Comparison of ENCODE assay signal across 27 cellular contexts in the genomic region with DNA sequence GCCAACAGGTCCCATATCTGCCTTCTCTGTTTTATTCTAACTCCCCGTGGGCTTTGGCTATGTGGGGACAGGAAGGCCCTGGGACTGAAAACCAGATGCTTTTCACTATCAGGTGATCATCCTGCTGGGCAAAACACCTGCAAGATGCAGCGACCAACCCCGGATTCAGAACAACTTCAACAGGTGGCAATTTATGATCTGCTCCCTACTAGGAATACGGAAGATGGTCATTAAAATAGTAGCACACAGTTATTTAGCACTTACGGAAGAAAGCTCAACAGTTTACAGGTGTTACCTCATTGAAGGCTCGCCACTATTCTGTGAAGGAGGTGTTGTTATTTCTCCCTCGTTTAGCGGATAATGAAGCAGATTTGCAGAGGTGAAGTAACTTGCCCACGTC. TPM values are rescaled to one million over a fixed set of nuclear protein-coding genes. Genes with fewer than 3 reads are reported as not detected.
A peak's percentile ranks its signal among the peaks of the same experiment; 100 is the strongest.
DNase-seq lines count a peak whose midpoint lies in the region; ATAC-seq and TF ChIP-seq lines count a peak whose summit lies in the region.
"Had no signal": no experiment of that assay in that cellular context is flagged by ENCODE, and none has a peak within 500 bp of the region (broad histone marks: within the 10 kb centered on the region; RNA-seq: fewer than 3 reads in every experiment).

No MANE protein-coding gene starts in this region.

- no peaks in the 10 kb centered on the region for H3K27me3 ChIP-seq in thoracic aorta (replicated peaks; ENCODE audit: insufficient read depth)
- H3K27me3 ChIP-seq: BLaER1 treated with 17β-estradiol and CSF1 and Interleukin-3, amounts not matched to agents 10 nM and 100 nM; SJCRH30 had no signal

- no peaks in the 10 kb centered on the region for H3K9me3 Mint-ChIP-seq in type B pancreatic cell
- no peaks in the 10 kb centered on the region for H3K9me3 Mint-ChIP-seq in activated naive CD8-positive, alpha-beta T cell treated with anti-CD3 and anti-CD28 coated beads for 36 hours
- H3K9me3 Mint-ChIP-seq: CD4-positive, alpha-beta T cell had no signal

- H3K36me3 Mint-ChIP-seq in type B pancreatic cell, result no peaks in the 10 kb centered on the region
- peaks cover 2% of the 10 kb centered on the region for H3K36me3 Mint-ChIP-seq in activated naive CD8-positive, alpha-beta T cell treated with anti-CD3 and anti-CD28 coated beads for 36 hours

- peak overlapping the region; percentile 33 to 72 for H3K27ac ChIP-seq in coronary artery
- H3K27ac ChIP-seq in thoracic aorta, result peak overlapping the region; percentile 60 to 68
- H3K27ac ChIP-seq: 22Rv1, HL-60, SJCRH30 had no signal

- no peaks in the 10 kb centered on the region for H3K27me3 Mint-ChIP-seq in type B pancreatic cell
- no peaks in the 10 kb centered on the region for H3K27me3 Mint-ChIP-seq in activated naive CD8-positive, alpha-beta T cell treated with anti-CD3 and anti-CD28 coated beads for 36 hours
- H3K27me3 Mint-ChIP-seq: CD4-positive, alpha-beta T cell had no signal

- no peak overlapping the region for H3K27ac Mint-ChIP-seq in type B pancreatic cell
- H3K27ac Mint-ChIP-seq in activated naive CD8-positive, alpha-beta T cell treated with anti-CD3 and anti-CD28 coated beads for 36 hours, result no peak overlapping the region
- H3K27ac Mint-ChIP-seq: CD4-positive, alpha-beta T cell had no signal

- no peak overlapping the region for H3K4me3 Mint-ChIP-seq in type B pancreatic cell
- no peak overlapping the region for H3K4me3 Mint-ChIP-seq in activated naive CD8-positive, alpha-beta T cell treated with anti-CD3 and anti-CD28 coated beads for 36 hours
- H3K4me3 Mint-ChIP-seq: CD4-positive, alpha-beta T cell had no signal

- peak; percentile 40 for DNase-seq in NCI-H2107 treated with DMSO at 0.1 percent for 48 hours (lab: John Stamatoyannopoulos, UW; ENCODE audit: unreplicated experiment)
- no peak for DNase-seq in NCI-H2107 (lab: John Stamatoyannopoulos, UW)
- no peak for DNase-seq in coronary artery (ENCODE audit: low spot score)
- DNase-seq in mucosa of descending colon, result no peak
- no peak for DNase-seq in thoracic aorta (ENCODE audit: low spot score)
- DNase-seq in type B pancreatic cell (ENCODE audit: extremely low spot score, unreplicated experiment), result no peak
- no peak for DNase-seq in activated CD4-positive, alpha-beta T cell treated with anti-CD3 and anti-CD28 coated beads, Interleukin-2, amount 50 U/mL, for 48 hours
- DNase-seq in activated naive CD8-positive, alpha-beta T cell treated with anti-CD3 and anti-CD28 coated beads for 36 hours, result no peak
- DNase-seq: CD4-positive, alpha-beta T cell; COR-L47; GM23248; H7; Karpas-422; NCI-H1092; NCI-H1417 treated with DMSO at 0.1 percent for 48 hours; NCI-H1694 treated with DMSO at 0.1 percent for 48 hours; NCI-H2081; NCI-H524; NCI-H774; NK-92 treated with Interleukin-12 subunit alpha and Interleukin-12 subunit beta, amount 100 ng/mL, for 24 hours; SJCRH30 had no signal

- ATAC-seq in mucosa of descending colon, result peak; percentile 59
- no peak for ATAC-seq in thoracic aorta (ENCODE audit: insufficient number of reproducible peaks, low FRiP score, low read depth)

- intact Hi-C loops in mucosa of descending colon (cut with DNase I, micrococcal nuclease), result loop anchor here in 1 of 2 donors (10.0 kb wide), 1 partner anchor 207 kb away; no protein-coding TSS in a partner anchor

- H3K4me3 ChIP-seq in coronary artery (no peak overlapping the region), mucosa of descending colon (no peak overlapping the region), thoracic aorta (no peak overlapping the region)
- H3K4me3 ChIP-seq: BLaER1 treated with 17β-estradiol and CSF1 and Interleukin-3, amounts not matched to agents 10 nM and 100 nM; SJCRH30 had no signal

- H3K36me3 ChIP-seq in mucosa of descending colon (ENCODE audit: low read depth) (no peaks in the 10 kb centered on the region), thoracic aorta (peaks cover under 1% of the 10 kb centered on the region)
- H3K36me3 ChIP-seq: SJCRH30 had no signal

- H3K4me1 ChIP-seq in mucosa of descending colon (ENCODE audit: low read depth) (peaks cover 4% of the 10 kb centered on the region), thoracic aorta (ENCODE audit: control insufficient read depth in 1 of 2, low read depth in 2 of 2) (peaks cover 0 to 19% of the 10 kb centered on the region in 2 donors)
- H3K4me1 ChIP-seq: SJCRH30 had no signal

- H3K4me1 Mint-ChIP-seq in type B pancreatic cell (ENCODE audit: unreplicated experiment), result no peaks in the 10 kb centered on the region
- H3K4me1 Mint-ChIP-seq in activated naive CD8-positive, alpha-beta T cell treated with anti-CD3 and anti-CD28 coated beads for 36 hours, result peaks cover 2% of the 10 kb centered on the region

- H3K9me3 ChIP-seq in mucosa of descending colon, result no peaks in the 10 kb centered on the region
- H3K9me3 ChIP-seq in thoracic aorta, result no peaks in the 10 kb centered on the region
- H3K9me3 ChIP-seq: BLaER1 treated with 17β-estradiol and CSF1 and Interleukin-3, amounts not matched to agents 10 nM and 100 nM; SJCRH30 had no signal

- no peak for TF ChIP-seq CTCF in coronary artery (IDR thresholded peaks at IDR 0.05)
- TF ChIP-seq CTCF in mucosa of descending colon (IDR thresholded peaks at IDR 0.05), result no peak
- TF ChIP-seq CTCF in thoracic aorta (IDR thresholded peaks at IDR 0.05), result no peak
- TF ChIP-seq CTCF in type B pancreatic cell (conservative IDR thresholded peaks at IDR 0.05), result no peak

RNA-seq across cellular contexts. Expression of gene SLC5A11, which starts 7.8 kb away (rescaled TPM):
- total RNA-seq in mucosa of descending colon, result 1 to 10 TPM in 2 of 3 donors, under 1 TPM in 1; 0.63 to 2.4 (median 1.3) TPM
- 10 to 100 TPM in 1 of 2 donors, not detected in 1; 17.7 TPM for total RNA-seq in thoracic aorta
- 0.45 and 0.63 TPM in 2 replicates for total RNA-seq in type B pancreatic cell (ENCODE audit: low replicate concordance)
- under 1 TPM in 1 of 2 experiments, not detected in 1; 0.10 TPM for total RNA-seq in activated naive CD8-positive, alpha-beta T cell treated with anti-CD3 and anti-CD28 coated beads for 36 hours
- total RNA-seq: Daoy, G401, GM23248, H7, Right ventricle myocardium inferior had no signal
